Comparison of ENCODE assay signal across 15 cellular contexts in genomic region chr1:158035014-158035413, GRCh38. TPM values are rescaled to one million over a fixed set of nuclear protein-coding genes. Genes with fewer than 3 reads are reported as not detected.
DNase-seq lines count a peak whose midpoint lies in the region; ATAC-seq and TF ChIP-seq lines count a peak whose summit lies in the region.
"Had no signal": no experiment of that assay in that cellular context is flagged by ENCODE, and none has a peak within 500 bp of the region (broad histone marks: within the 10 kb centered on the region; RNA-seq: fewer than 3 reads in every experiment).

No MANE protein-coding gene starts in this region.

- peak; percentile 87 for DNase-seq in DMS 273 (lab: John Stamatoyannopoulos, UW; ENCODE audit: unreplicated experiment)
- peak; percentile 39 to 71 for DNase-seq in NCI-H524 (lab: John Stamatoyannopoulos, UW)
- DNase-seq in ascending aorta (ENCODE audit: low spot score in 2 of 2), result no peak
- no peak for DNase-seq in neural crest cell (ENCODE audit: low read depth, low spot score)
- DNase-seq in posterior vena cava (ENCODE audit: low spot score), result no peak
- no peak for DNase-seq in lower lobe of right lung
- no peak for DNase-seq in activated naive CD4-positive, alpha-beta T cell treated with anti-CD3 and anti-CD28 coated beads, Interleukin-2, amount 50 U/mL, for 16 hours
- DNase-seq: CD8-positive, alpha-beta memory T cell; NCI-H1417 treated with DMSO at 0.1 percent for 48 hours; NCI-H2029; NCI-H526 treated with DMSO at 0.1 percent for 48 hours; PC-9; Right ventricle myocardium superior had no signal

- TF ChIP-seq CTCF in ascending aorta (IDR thresholded peaks at IDR 0.05) (no peak), neural crest cell (conservative IDR thresholded peaks at IDR 0.05) (no peak), lower lobe of right lung (IDR thresholded peaks at IDR 0.05) (no peak)

- H3K27ac Mint-ChIP-seq in neural crest cell (ENCODE audit: unreplicated experiment), result peak overlapping the region; percentile 91
- H3K27ac Mint-ChIP-seq: CD8-positive, alpha-beta memory T cell; IgD-negative memory B cell had no signal

- intact Hi-C loops in ascending aorta (cut with DNase I) (loop anchor here (5.0 kb wide), 2 partner anchors 52 to 87 kb away; no protein-coding TSS in a partner anchor), posterior vena cava (cut with DNase I) (loop anchor here (5.0 kb wide), 2 partner anchors 38 to 43 kb away; partner anchors contain the start of gene KIRREL1 (in 1 of the 2)), lower lobe of right lung (cut with DNase I) (no loop called here)

- ATAC-seq in lower lobe of right lung (no peak), GM21447 (IDR thresholded peaks at IDR 0.05; ENCODE audit: unreplicated experiment) (no peak)

- peak overlapping the region; percentile 15 to 37 for H3K27ac ChIP-seq in ascending aorta
- H3K27ac ChIP-seq in lower lobe of right lung, result no peak overlapping the region
- H3K27ac ChIP-seq: PC-9 had no signal

- peaks cover 58% of the 10 kb centered on the region for H3K4me1 Mint-ChIP-seq in neural crest cell
- H3K4me1 Mint-ChIP-seq: CD8-positive, alpha-beta memory T cell; IgD-negative memory B cell had no signal

- H3K36me3 ChIP-seq in ascending aorta (peaks cover 0 to 11% of the 10 kb centered on the region in 2 donors), lower lobe of right lung (no peaks in the 10 kb centered on the region)

- H3K9me3 Mint-ChIP-seq in neural crest cell, result no peaks in the 10 kb centered on the region
- H3K9me3 Mint-ChIP-seq: CD8-positive, alpha-beta memory T cell; IgD-negative memory B cell had no signal

- H3K4me1 ChIP-seq in ascending aorta, result peaks cover 6 to 23% of the 10 kb centered on the region in 2 donors
- H3K4me1 ChIP-seq in lower lobe of right lung, result peaks cover 29% of the 10 kb centered on the region

- no peak overlapping the region for H3K4me3 Mint-ChIP-seq in neural crest cell
- H3K4me3 Mint-ChIP-seq: CD8-positive, alpha-beta memory T cell; IgD-negative memory B cell had no signal

- H3K27me3 Mint-ChIP-seq in neural crest cell (ENCODE audit: low read depth), result no peaks in the 10 kb centered on the region

- H3K9me3 ChIP-seq in ascending aorta (no peaks in the 10 kb centered on the region), lower lobe of right lung (no peaks in the 10 kb centered on the region)

- H3K36me3 Mint-ChIP-seq in neural crest cell (ENCODE audit: low read depth), result peaks cover 8% of the 10 kb centered on the region
- H3K36me3 Mint-ChIP-seq: CD8-positive, alpha-beta memory T cell; IgD-negative memory B cell had no signal

- H3K27me3 ChIP-seq in ascending aorta, result no peaks in the 10 kb centered on the region
- no peaks in the 10 kb centered on the region for H3K27me3 ChIP-seq in lower lobe of right lung (ENCODE audit: low read depth)

- H3K4me3 ChIP-seq in ascending aorta (no peak overlapping the region), lower lobe of right lung (no peak overlapping the region)
- H3K4me3 ChIP-seq: PC-9 had no signal

RNA-seq across cellular contexts. Expression of gene KIRREL1, which starts 41.6 kb away (rescaled TPM):
- total RNA-seq in ascending aorta, result 114 TPM
- 64.9 and 68.0 TPM in 2 replicates for total RNA-seq in neural crest cell
- total RNA-seq in posterior vena cava, result 10 to 100 TPM; 57.9 to 68.9 TPM
- total RNA-seq in lower lobe of right lung, result 26.9 TPM

Comparison
In these comparisons a context has a peak if more than half of its experiments do, and no peak if none do; other contexts are left out.
1. DNase-seq: peak in DMS 273 (single experiment) and NCI-H524 (2 of 2); none in ascending aorta (0 of 2), neural crest cell (single experiment), posterior vena cava (single experiment), lower lobe of right lung (single experiment) and activated naive CD4-positive, alpha-beta T cell treated with anti-CD3 and anti-CD28 coated beads, Interleukin-2, amount 50 U/mL, for 16 hours (single experiment).